Comparison of ENCODE assay signal across 23 cellular contexts in genomic region chr12:62517887-62518286, GRCh38. TPM values are rescaled to one million over a fixed set of nuclear protein-coding genes. Genes with fewer than 3 reads are reported as not detected.
A peak's percentile ranks its signal among the peaks of the same experiment; 100 is the strongest.
DNase-seq lines count a peak whose midpoint lies in the region; ATAC-seq and TF ChIP-seq lines count a peak whose summit lies in the region.
"Had no signal": no experiment of that assay in that cellular context is flagged by ENCODE, and none has a peak within 500 bp of the region (broad histone marks: within the 10 kb centered on the region; RNA-seq: fewer than 3 reads in every experiment).

No MANE protein-coding gene starts in this region.

- H3K4me1 ChIP-seq in gastroesophageal sphincter = no peaks in the 10 kb centered on the region
- H3K4me1 ChIP-seq: suprapubic skin had no signal

- H3K9me3 Mint-ChIP-seq in activated naive CD8-positive, alpha-beta T cell treated with anti-CD3 and anti-CD28 coated beads, Interleukin-2, amount 10 ng/mL, durations not matched to agents 7 days and 5 days = peaks cover 10% of the 10 kb centered on the region
- H3K9me3 Mint-ChIP-seq in activated naive CD8-positive, alpha-beta T cell treated with anti-CD3 and anti-CD28 coated beads, Interleukin-2, amount 50 U/mL, for 24 hours = peaks cover 5% of the 10 kb centered on the region

- H3K36me3 ChIP-seq in gastroesophageal sphincter = peaks cover 0 to 42% of the 10 kb centered on the region in 2 donors

- peaks cover 5% of the 10 kb centered on the region for H3K4me1 Mint-ChIP-seq in activated naive CD8-positive, alpha-beta T cell treated with anti-CD3 and anti-CD28 coated beads, Interleukin-2, amount 10 ng/mL, durations not matched to agents 7 days and 5 days
- peaks cover 9% of the 10 kb centered on the region for H3K4me1 Mint-ChIP-seq in activated naive CD8-positive, alpha-beta T cell treated with anti-CD3 and anti-CD28 coated beads, Interleukin-2, amount 50 U/mL, for 24 hours
- H3K4me1 Mint-ChIP-seq: stimulated activated memory B cell treated with anti-CD40 and anti-IgM and Interleukin-4, amounts not matched to agents 10 μg/mL and 1 μg/mL and 100 μg/mL, for 72 hours had no signal

- H3K27me3 ChIP-seq in gastroesophageal sphincter = no peaks in the 10 kb centered on the region
- H3K27me3 ChIP-seq: heart left ventricle, MG63, suprapubic skin had no signal

- no peak overlapping the region for H3K4me3 ChIP-seq in gastroesophageal sphincter
- H3K4me3 ChIP-seq: heart left ventricle, MG63, suprapubic skin had no signal

- H3K36me3 Mint-ChIP-seq in activated naive CD8-positive, alpha-beta T cell treated with anti-CD3 and anti-CD28 coated beads, Interleukin-2, amount 10 ng/mL, durations not matched to agents 7 days and 5 days = peaks cover 34% of the 10 kb centered on the region
- H3K36me3 Mint-ChIP-seq in activated naive CD8-positive, alpha-beta T cell treated with anti-CD3 and anti-CD28 coated beads, Interleukin-2, amount 50 U/mL, for 24 hours (ENCODE audit: low read depth) = peaks cover 33% of the 10 kb centered on the region

- POLR2A ChIA-PET in activated naive CD8-positive, alpha-beta T cell treated with anti-CD3 and anti-CD28 coated beads, Interleukin-2, amount 10 ng/mL, durations not matched to agents 7 days and 5 days (lab: Charles Lee) = interaction anchor here (0.6 kb wide), 1 partner anchor 59 kb away, joined by 3 read pairs; no protein-coding TSS in a partner anchor

- no peak for ATAC-seq in activated naive CD8-positive, alpha-beta T cell treated with anti-CD3 and anti-CD28 coated beads, Interleukin-2, amount 10 ng/mL, durations not matched to agents 7 days and 5 days (ENCODE audit: low read depth)
- ATAC-seq in activated naive CD8-positive, alpha-beta T cell treated with anti-CD3 and anti-CD28 coated beads, Interleukin-2, amount 50 U/mL, for 24 hours = no peak
- ATAC-seq in gastroesophageal sphincter (no peak), HG03432 (IDR thresholded peaks at IDR 0.05; ENCODE audit: unreplicated experiment) (no peak)
- ATAC-seq: activated CD8-positive, alpha-beta memory T cell treated with anti-CD3 and anti-CD28 coated beads, Interleukin-2, amount 10 ng/mL, durations not matched to agents 7 days and 5 days; activated T-cell treated with anti-CD3 and anti-CD28 coated beads, Interleukin-2, amount 50 U/mL, for 72 hours; HCT116; heart left ventricle; stimulated activated memory B cell treated with anti-CD40 and anti-IgM and Interleukin-4, amounts not matched to agents 10 μg/mL and 1 μg/mL and 100 μg/mL, for 72 hours had no signal

- no peak overlapping the region for H3K4me3 Mint-ChIP-seq in activated naive CD8-positive, alpha-beta T cell treated with anti-CD3 and anti-CD28 coated beads, Interleukin-2, amount 10 ng/mL, durations not matched to agents 7 days and 5 days
- H3K4me3 Mint-ChIP-seq in activated naive CD8-positive, alpha-beta T cell treated with anti-CD3 and anti-CD28 coated beads, Interleukin-2, amount 50 U/mL, for 24 hours = no peak overlapping the region
- H3K4me3 Mint-ChIP-seq: activated CD8-positive, alpha-beta memory T cell treated with anti-CD3 and anti-CD28 coated beads, Interleukin-2, amount 10 ng/mL, durations not matched to agents 7 days and 5 days; activated naive CD4-positive, alpha-beta T cell treated with anti-CD3 and anti-CD28 coated beads for 36 hours; activated T-cell treated with anti-CD3 and anti-CD28 coated beads, Interleukin-2, amount 50 U/mL, for 72 hours; stimulated activated memory B cell treated with anti-CD40 and anti-IgM and Interleukin-4, amounts not matched to agents 10 μg/mL and 1 μg/mL and 100 μg/mL, for 72 hours had no signal

- DNase-seq in activated naive CD8-positive, alpha-beta T cell treated with anti-CD3 and anti-CD28 coated beads, Interleukin-2, amount 10 ng/mL, durations not matched to agents 7 days and 5 days = no peak
- no peak for DNase-seq in activated naive CD8-positive, alpha-beta T cell treated with anti-CD3 and anti-CD28 coated beads, Interleukin-2, amount 50 U/mL, for 24 hours
- peak; percentile 13 for DNase-seq in MV-4-11 (lab: John Stamatoyannopoulos, UW)
- peak; percentile 41 to 48 for DNase-seq in erythroblast (lab: John Stamatoyannopoulos, UW)
- DNase-seq in effector CD4-positive, alpha-beta T cell = no peak
- DNase-seq: activated CD4-positive, alpha-beta T cell treated with anti-CD3 and anti-CD28 coated beads for 48 hours; activated CD8-positive, alpha-beta memory T cell treated with anti-CD3 and anti-CD28 coated beads, Interleukin-2, amount 10 ng/mL, durations not matched to agents 7 days and 5 days; activated naive CD4-positive, alpha-beta T cell treated with anti-CD3 and anti-CD28 coated beads for 36 hours; activated T-cell treated with anti-CD3 and anti-CD28 coated beads, Interleukin-2, amount 50 U/mL, for 72 hours; heart left ventricle; mesenchymal stem cell; MG63; NCI-H1436; NCI-H510A treated with DMSO at 0.1 percent for 48 hours; SIG-M5; small intestine; stimulated activated CD4-positive, alpha-beta T cell treated with anti-CD3 and anti-CD28 coated beads, Interleukin-2, amount 100 ng/mL, for 24 hours; T-helper 1 cell had no signal

- H3K27ac Mint-ChIP-seq in activated naive CD8-positive, alpha-beta T cell treated with anti-CD3 and anti-CD28 coated beads, Interleukin-2, amount 10 ng/mL, durations not matched to agents 7 days and 5 days = peak overlapping the region; percentile 30
- H3K27ac Mint-ChIP-seq in activated naive CD8-positive, alpha-beta T cell treated with anti-CD3 and anti-CD28 coated beads, Interleukin-2, amount 50 U/mL, for 24 hours = no peak overlapping the region
- H3K27ac Mint-ChIP-seq: activated CD8-positive, alpha-beta memory T cell treated with anti-CD3 and anti-CD28 coated beads, Interleukin-2, amount 10 ng/mL, durations not matched to agents 7 days and 5 days; activated naive CD4-positive, alpha-beta T cell treated with anti-CD3 and anti-CD28 coated beads for 36 hours; activated T-cell treated with anti-CD3 and anti-CD28 coated beads, Interleukin-2, amount 50 U/mL, for 72 hours; stimulated activated memory B cell treated with anti-CD40 and anti-IgM and Interleukin-4, amounts not matched to agents 10 μg/mL and 1 μg/mL and 100 μg/mL, for 72 hours had no signal

- no peak overlapping the region for H3K27ac ChIP-seq in gastroesophageal sphincter
- H3K27ac ChIP-seq: heart left ventricle, suprapubic skin had no signal

- no peak for TF ChIP-seq POLR2A in erythroblast (IDR thresholded peaks at IDR 0.05; ENCODE audit: low read length)
- TF ChIP-seq POLR2A in gastroesophageal sphincter (IDR thresholded peaks at IDR 0.05) = no peak

- TF ChIP-seq EP300 in gastroesophageal sphincter (IDR thresholded peaks at IDR 0.05) = no peak

- TF ChIP-seq CTCF in gastroesophageal sphincter (IDR thresholded peaks at IDR 0.05) = no peak

- no peaks in the 10 kb centered on the region for H3K9me3 ChIP-seq in gastroesophageal sphincter

- WGBS in gastroesophageal sphincter (ENCODE audit: low coverage in 1 of 2), 2 donors = 83 to 100% methylated on average over 2 of the region's 2 CpGs

- no peaks in the 10 kb centered on the region for H3K27me3 Mint-ChIP-seq in activated naive CD8-positive, alpha-beta T cell treated with anti-CD3 and anti-CD28 coated beads, Interleukin-2, amount 10 ng/mL, durations not matched to agents 7 days and 5 days
- no peaks in the 10 kb centered on the region for H3K27me3 Mint-ChIP-seq in activated naive CD8-positive, alpha-beta T cell treated with anti-CD3 and anti-CD28 coated beads, Interleukin-2, amount 50 U/mL, for 24 hours
- H3K27me3 Mint-ChIP-seq: activated CD8-positive, alpha-beta memory T cell treated with anti-CD3 and anti-CD28 coated beads, Interleukin-2, amount 10 ng/mL, durations not matched to agents 7 days and 5 days; stimulated activated memory B cell treated with anti-CD40 and anti-IgM and Interleukin-4, amounts not matched to agents 10 μg/mL and 1 μg/mL and 100 μg/mL, for 72 hours had no signal

RNA-seq across cellular contexts. Expression of gene MON2, which starts 51.3 kb away (rescaled TPM):
- 10 to 100 TPM; 50.3 to 57.8 TPM for total RNA-seq in activated naive CD8-positive, alpha-beta T cell treated with anti-CD3 and anti-CD28 coated beads, Interleukin-2, amount 10 ng/mL, durations not matched to agents 7 days and 5 days
- 10 to 100 TPM; 23.5 to 75.8 (median 40.6) TPM for total RNA-seq in gastroesophageal sphincter

Comparison
In these comparisons a context has a peak if more than half of its experiments do, and no peak if none do; other contexts are left out.
1. DNase-seq: peak in MV-4-11 (single experiment) and erythroblast (2 of 2); none in activated naive CD8-positive, alpha-beta T cell treated with anti-CD3 and anti-CD28 coated beads, Interleukin-2, amount 10 ng/mL, durations not matched to agents 7 days and 5 days (single experiment), activated naive CD8-positive, alpha-beta T cell treated with anti-CD3 and anti-CD28 coated beads, Interleukin-2, amount 50 U/mL, for 24 hours (single experiment) and effector CD4-positive, alpha-beta T cell (single experiment).